Comparison of ENCODE assay signal across 1 cellular context in genomic region chr12:120236124-120236398, GRCh38.
TF ChIP-seq lines count a peak whose summit lies in the region.

No MANE protein-coding gene starts in this region.

TF ChIP-seq in IMR-90, 13 proteins besides CTCF, POLR2A, EP300 and RAD21:
- TF ChIP-seq BHLHE40 (IDR thresholded peaks at IDR 0.05; ENCODE audit: low read depth, low read length), result no peak
- no peak for TF ChIP-seq MAZ (IDR thresholded peaks at IDR 0.05; ENCODE audit: borderline replicate concordance, low read depth, low read length)
- no peak for TF ChIP-seq CHD1 (IDR thresholded peaks at IDR 0.05; ENCODE audit: low read depth, low read length)
- no peak for TF ChIP-seq NFE2L2 (IDR thresholded peaks at IDR 0.05; ENCODE audit: low read depth, low read length)
- TF ChIP-seq CEBPB (IDR thresholded peaks at IDR 0.05; ENCODE audit: low read depth, low read length), result no peak
- TF ChIP-seq, protein P1, sequence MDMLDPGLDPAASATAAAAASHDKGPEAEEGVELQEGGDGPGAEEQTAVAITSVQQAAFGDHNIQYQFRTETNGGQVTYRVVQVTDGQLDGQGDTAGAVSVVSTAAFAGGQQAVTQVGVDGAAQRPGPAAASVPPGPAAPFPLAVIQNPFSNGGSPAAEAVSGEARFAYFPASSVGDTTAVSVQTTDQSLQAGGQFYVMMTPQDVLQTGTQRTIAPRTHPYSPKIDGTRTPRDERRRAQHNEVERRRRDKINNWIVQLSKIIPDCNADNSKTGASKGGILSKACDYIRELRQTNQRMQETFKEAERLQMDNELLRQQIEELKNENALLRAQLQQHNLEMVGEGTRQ (IDR thresholded peaks at IDR 0.05; ENCODE audit: low read depth, low read length), result no peak
- TF ChIP-seq RFX5 (IDR thresholded peaks at IDR 0.05; ENCODE audit: low read depth, low read length), result no peak
- TF ChIP-seq MXI1 (IDR thresholded peaks at IDR 0.05; ENCODE audit: borderline replicate concordance, low read depth, low read length), result no peak
- no peak for TF ChIP-seq MAFK (IDR thresholded peaks at IDR 0.05; ENCODE audit: low read depth, low read length)
- TF ChIP-seq, protein P2, sequence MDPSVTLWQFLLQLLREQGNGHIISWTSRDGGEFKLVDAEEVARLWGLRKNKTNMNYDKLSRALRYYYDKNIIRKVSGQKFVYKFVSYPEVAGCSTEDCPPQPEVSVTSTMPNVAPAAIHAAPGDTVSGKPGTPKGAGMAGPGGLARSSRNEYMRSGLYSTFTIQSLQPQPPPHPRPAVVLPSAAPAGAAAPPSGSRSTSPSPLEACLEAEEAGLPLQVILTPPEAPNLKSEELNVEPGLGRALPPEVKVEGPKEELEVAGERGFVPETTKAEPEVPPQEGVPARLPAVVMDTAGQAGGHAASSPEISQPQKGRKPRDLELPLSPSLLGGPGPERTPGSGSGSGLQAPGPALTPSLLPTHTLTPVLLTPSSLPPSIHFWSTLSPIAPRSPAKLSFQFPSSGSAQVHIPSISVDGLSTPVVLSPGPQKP (IDR thresholded peaks at IDR 0.05; ENCODE audit: borderline replicate concordance, low read depth, low read length), result no peak
- TF ChIP-seq RCOR1 (IDR thresholded peaks at IDR 0.05; ENCODE audit: insufficient replicate concordance, low read length), result no peak
